ENCODE assay signal across 8 cellular contexts in the genomic region with DNA sequence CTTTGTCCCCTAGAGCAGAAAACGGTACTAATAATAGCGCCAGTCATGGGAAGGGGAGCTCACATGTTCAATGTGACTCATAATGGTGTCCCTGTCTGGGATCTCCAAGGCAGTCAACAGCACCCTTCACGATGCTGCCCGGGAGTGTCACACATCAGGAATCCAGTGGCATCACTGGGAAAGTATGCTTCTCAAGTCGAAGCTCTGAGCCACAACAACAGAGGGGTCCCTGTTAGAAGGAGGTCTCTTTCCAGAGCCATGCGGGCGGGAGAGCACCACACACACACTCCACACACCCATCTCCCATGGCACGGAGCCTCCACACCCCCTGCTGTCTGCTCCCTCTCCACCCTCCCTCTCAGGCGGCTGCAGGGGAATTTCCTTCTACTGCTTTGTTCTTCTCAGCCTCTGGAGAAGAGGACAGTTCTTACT.
DNase-seq lines count a peak whose midpoint lies in the region; ATAC-seq and TF ChIP-seq lines count a peak whose summit lies in the region.

No MANE protein-coding gene starts in this region.

- no peaks in the 10 kb centered on the region for H3K9me3 ChIP-seq in DND-41 (ENCODE audit: insufficient read depth, low read length, severe bottlenecking)
- no peaks in the 10 kb centered on the region for H3K9me3 ChIP-seq in SJSA1 (replicated peaks)
- H3K9me3 ChIP-seq in duodenal mucosa (ENCODE audit: control insufficient read depth in 1 of 2, low read length in 2 of 2) = no peaks in the 10 kb centered on the region

- H3K27ac ChIP-seq in DND-41 (ENCODE audit: low read length) = peak overlapping the region; percentile 39
- peak overlapping the region; percentile 93 for H3K27ac ChIP-seq in SJSA1
- peak overlapping the region; percentile 68 for H3K27ac ChIP-seq in duodenal mucosa (ENCODE audit: low read depth, low read length)

- no peak overlapping the region for H2AFZ ChIP-seq in DND-41 (ENCODE audit: low read depth, low read length)

- no peak for DNase-seq in DND-41
- DNase-seq in SJSA1 (ENCODE audit: low read depth in 1 of 2, low spot score in 2 of 2) = peak; percentile 95
- no peak for DNase-seq in naive B cell
- DNase-seq in NCI-H1417 (lab: John Stamatoyannopoulos, UW) = no peak
- no peak for DNase-seq in DMS 273 treated with DMSO at 0.1 percent for 48 hours (lab: John Stamatoyannopoulos, UW)

- H3K9ac ChIP-seq in DND-41 (ENCODE audit: low read depth, low read length) = no peak overlapping the region
- H3K9ac ChIP-seq in duodenal mucosa (ENCODE audit: low read depth in 1 of 2, low read length in 2 of 2) = peak overlapping the region in 1 of 2 donors; percentile 3

- no peaks in the 10 kb centered on the region for H3K27me3 Mint-ChIP-seq in naive B cell

- peak overlapping the region in 6 of 8 donors; percentile 67 to 90 (median 84) for H3K4me3 Mint-ChIP-seq in naive B cell

- H3K27me3 ChIP-seq in DND-41 (ENCODE audit: insufficient read depth, low read length, poor library complexity) = no peaks in the 10 kb centered on the region
- no peaks in the 10 kb centered on the region for H3K27me3 ChIP-seq in SJSA1 (replicated peaks)
- H3K27me3 ChIP-seq in duodenal mucosa (ENCODE audit: control insufficient read depth in 1 of 2, insufficient read depth in 2 of 2, low read length in 2 of 2) = no peaks in the 10 kb centered on the region

- peaks cover 0 to 2% (median 0%) of the 10 kb centered on the region in 7 donors for H3K9me3 Mint-ChIP-seq in naive B cell

- peaks cover 89% of the 10 kb centered on the region for H3K36me3 ChIP-seq in DND-41 (ENCODE audit: insufficient read depth, low read length)
- peaks cover 80% of the 10 kb centered on the region for H3K36me3 ChIP-seq in SJSA1
- peaks cover 5 to 12% of the 10 kb centered on the region in 2 donors for H3K36me3 ChIP-seq in duodenal mucosa (ENCODE audit: control insufficient read depth in 1 of 2, insufficient read depth in 2 of 2, low read length in 2 of 2)

- ATAC-seq in DND-41 (ENCODE audit: insufficient read depth, low read depth) (no peak), naive B cell (ENCODE audit: low read depth in 2 of 2) (no peak), GM21447 (IDR thresholded peaks at IDR 0.05; ENCODE audit: unreplicated experiment) (no peak), HG02884 (IDR thresholded peaks at IDR 0.05; ENCODE audit: unreplicated experiment) (no peak)

- TF ChIP-seq CTCF in DND-41 (IDR thresholded peaks at IDR 0.05; ENCODE audit: borderline replicate concordance, extremely low read depth, low read length, poor library complexity, severe bottlenecking) = no peak

- peaks cover 15% of the 10 kb centered on the region; the same call in 1 of the 2 replicates for H4K20me1 ChIP-seq in DND-41 (ENCODE audit: insufficient read depth, low read length)

- H3K4me3 ChIP-seq in DND-41 (ENCODE audit: low read depth in 1 of 2, low read length in 2 of 2) = no peak overlapping the region
- H3K4me3 ChIP-seq in SJSA1 = no peak overlapping the region
- no peak overlapping the region for H3K4me3 ChIP-seq in duodenal mucosa (ENCODE audit: low read depth in 1 of 2, low read length in 2 of 2)

- H3K79me2 ChIP-seq in DND-41 (ENCODE audit: insufficient read depth, low read length) = peaks cover 63% of the 10 kb centered on the region

- H3K4me1 ChIP-seq in DND-41 (ENCODE audit: insufficient read depth, low read length) (peaks cover 26% of the 10 kb centered on the region), SJSA1 (replicated peaks) (peaks cover 58% of the 10 kb centered on the region), duodenal mucosa (ENCODE audit: control insufficient read depth in 1 of 2, insufficient read depth in 2 of 2, low read length in 2 of 2) (peaks cover 66 to 74% of the 10 kb centered on the region in 2 donors)

- peaks cover 92 to 100% (median 97%) of the 10 kb centered on the region in 3 donors for H3K4me1 Mint-ChIP-seq in naive B cell

- peak overlapping the region; percentile 76 to 97 (median 91) for H3K27ac Mint-ChIP-seq in naive B cell

- no peak overlapping the region for H3K4me2 ChIP-seq in DND-41 (ENCODE audit: insufficient read depth, low read length)

- peaks cover 59 to 67% of the 10 kb centered on the region in 2 donors for H3K36me3 Mint-ChIP-seq in naive B cell

Comparison
In these comparisons a context has a peak if more than half of its experiments do, and no peak if none do; other contexts are left out.
1. DNase-seq: peak in SJSA1 (2 of 2); none in DND-41 (single experiment), naive B cell (single experiment), NCI-H1417 (0 of 3) and DMS 273 treated with DMSO at 0.1 percent for 48 hours (single experiment).
2. H3K27ac ChIP-seq: peak in every context shown above with its lines; median percentile 93 in SJSA1; 68 in duodenal mucosa; 39 in DND-41.